ENCODE assay signal across 9 cellular contexts in the genomic region with DNA sequence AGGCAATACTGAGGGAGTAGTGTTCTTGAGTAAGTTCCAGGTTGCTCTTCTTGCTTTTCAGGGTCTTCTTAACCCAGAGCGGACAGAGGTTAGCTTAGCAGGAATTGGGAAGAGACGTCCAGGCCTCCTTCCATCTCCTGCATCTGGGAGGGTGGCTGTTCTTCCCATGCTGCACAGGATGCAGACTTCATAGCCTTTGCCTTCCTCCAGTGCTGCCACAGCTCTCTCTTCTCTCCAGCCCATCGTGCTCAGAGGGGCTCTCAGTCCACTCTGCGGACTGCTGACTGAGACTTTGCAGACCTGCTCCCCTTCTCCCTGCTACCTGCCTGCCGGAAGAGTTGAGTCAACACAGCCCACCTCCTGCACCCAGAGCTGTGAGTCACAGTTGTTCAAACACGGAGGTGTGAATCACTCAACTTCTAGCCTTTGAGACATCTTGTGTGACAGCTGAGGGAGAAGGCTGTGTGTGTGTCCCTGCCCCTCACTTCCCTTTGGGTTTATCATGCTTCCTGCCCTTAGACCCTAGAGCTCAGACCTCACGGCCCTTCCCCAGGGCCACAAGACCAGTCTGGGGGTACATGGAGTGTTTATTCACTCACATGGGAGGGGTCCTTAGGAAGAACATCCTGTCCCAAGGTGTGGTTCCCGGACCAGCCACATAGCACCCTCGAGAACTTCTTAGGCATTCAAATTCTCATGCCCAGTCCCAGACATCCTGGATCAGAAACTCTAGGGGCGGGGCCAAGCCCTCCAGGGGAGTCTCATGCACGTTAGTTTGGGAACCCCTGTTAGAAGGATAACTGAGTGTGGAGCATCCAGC.
DNase-seq lines count a peak whose midpoint lies in the region; ATAC-seq and TF ChIP-seq lines count a peak whose summit lies in the region.
"Had no signal": no experiment of that assay in that cellular context is flagged by ENCODE, and none has a peak within 500 bp of the region (broad histone marks: within the 10 kb centered on the region; RNA-seq: fewer than 3 reads in every experiment).

No MANE protein-coding gene starts in this region.

- no peaks in the 10 kb centered on the region for H3K4me1 ChIP-seq in Panc1 (ENCODE audit: control insufficient read depth, insufficient read depth, low read length)

- DNase-seq in 8988T = peak; percentile 69
- DNase-seq in Panc1 (ENCODE audit: low read depth, low spot score) = no peak
- peak; percentile 63 for DNase-seq in activated naive CD4-positive, alpha-beta T cell treated with anti-CD3 and anti-CD28 coated beads, Interleukin-2, amount 50 U/mL, for 16 hours
- DNase-seq in stimulated activated CD4-positive, alpha-beta T cell treated with anti-CD3 and anti-CD28 coated beads, Interleukin-12 subunit alpha, Interleukin-12 subunit beta, amount 100 ng/mL, for 48 hours (ENCODE audit: low read depth in 2 of 3, low spot score in 1 of 3) = peak; percentile 27 to 37 (median 30)
- no peak for DNase-seq in dorsolateral prefrontal cortex
- no peak for DNase-seq in DMS153 (lab: John Stamatoyannopoulos, UW)
- no peak for DNase-seq in DMS79 treated with DMSO at 0.1 percent for 48 hours (lab: John Stamatoyannopoulos, UW)
- DNase-seq: NCI-H526 had no signal

- H3K4me3 ChIP-seq in Panc1 (ENCODE audit: low read depth in 2 of 2, low read length in 2 of 2) (no peak overlapping the region), dorsolateral prefrontal cortex (no peak overlapping the region)

- ATAC-seq in Panc1 (peak; percentile 76), GM19328 (IDR thresholded peaks at IDR 0.05; ENCODE audit: unreplicated experiment) (no peak)

- CTCF ChIA-PET in Panc1 (lab: Charles Lee) = no interaction called here

- in situ Hi-C loops in Panc1 (cut with HindIII; ENCODE audit: low pct_unique_long_range_greater_than_20kb, low sequenced_read_pairs) = no loop called here

- H3K27me3 ChIP-seq in Panc1 (ENCODE audit: control insufficient read depth, insufficient read depth, low read length) (peaks cover 2% of the 10 kb centered on the region; the same call in 1 of the 2 replicates), dorsolateral prefrontal cortex (peaks cover 0 to 8% (median 0%) of the 10 kb centered on the region in 45 donors)

- intact Hi-C loops in Panc1 (cut with micrococcal nuclease; ENCODE audit: unreplicated experiment) = no loop called here
- intact Hi-C loops in dorsolateral prefrontal cortex (cut with DNase I) = no loop called here

- POLR2A ChIA-PET in Panc1 (lab: Charles Lee) = no interaction called here

- no peaks in the 10 kb centered on the region for H3K36me3 ChIP-seq in Panc1 (ENCODE audit: control insufficient read depth, insufficient read depth, low read length)

- TF ChIP-seq CTCF in Panc1 (IDR thresholded peaks at IDR 0.05) (no peak), dorsolateral prefrontal cortex (IDR thresholded peaks at IDR 0.05 in 54 of 56, conservative IDR thresholded peaks at IDR 0.05 in 2 of 56; ENCODE audit: low read depth in 1 of 56, partially characterized antibody in 56 of 56) (no peak)

- no TSS peak for BruUV-seq in Panc1 (replicated peaks; lab: Mats Ljungman, UMichigan)

- H3K9me3 ChIP-seq in Panc1 (ENCODE audit: control insufficient read depth, insufficient read depth, low read depth, low read length) = no peaks in the 10 kb centered on the region

- H3K27ac ChIP-seq in Panc1 (ENCODE audit: low read length) = no peak overlapping the region
- no peak overlapping the region for H3K27ac ChIP-seq in dorsolateral prefrontal cortex

Comparison
In these comparisons a context has a peak if more than half of its experiments do, and no peak if none do; other contexts are left out.
1. DNase-seq: peak in 8988T (single experiment), activated naive CD4-positive, alpha-beta T cell treated with anti-CD3 and anti-CD28 coated beads, Interleukin-2, amount 50 U/mL, for 16 hours (single experiment) and stimulated activated CD4-positive, alpha-beta T cell treated with anti-CD3 and anti-CD28 coated beads, Interleukin-12 subunit alpha, Interleukin-12 subunit beta, amount 100 ng/mL, for 48 hours (3 of 3); none in Panc1 (single experiment), dorsolateral prefrontal cortex (0 of 10), DMS153 (single experiment) and DMS79 treated with DMSO at 0.1 percent for 48 hours (single experiment).